In genomic region chr2:234135750-234136221, GRCh38 we compare ENCODE assay signal across 8 cellular contexts.
DNase-seq lines count a peak whose midpoint lies in the region; ATAC-seq and TF ChIP-seq lines count a peak whose summit lies in the region.

No MANE protein-coding gene starts in this region.

- H3K4me1 ChIP-seq in mucosa of descending colon (ENCODE audit: low read depth): no peaks in the 10 kb centered on the region

- TF ChIP-seq CTCF in mucosa of descending colon (IDR thresholded peaks at IDR 0.05): no peak

- intact Hi-C loops in mucosa of descending colon (cut with DNase I, micrococcal nuclease): loop anchor here (2.0 to 5.0 kb wide), 2 partner anchors 362 to 365 kb away; partner anchors contain the start of gene ARL4C (in 1 of the 2)

- H3K4me3 ChIP-seq in mucosa of descending colon: no peak overlapping the region

- peak; percentile 64 for DNase-seq in DMS153 (lab: John Stamatoyannopoulos, UW)
- DNase-seq in NCI-H774 (lab: John Stamatoyannopoulos, UW): peak; percentile 84
- peak in 2 of 3 experiments; percentile 8 to 10 for DNase-seq in activated CD8-positive, alpha-beta memory T cell treated with anti-CD3 and anti-CD28 coated beads for 48 hours (ENCODE audit: low read depth in 2 of 3, low spot score in 2 of 3)
- DNase-seq in epidermal melanocyte (ENCODE audit: insufficient read length, low spot score): peak; percentile 42
- DNase-seq in mucosa of descending colon: peak; percentile 51 to 68 (median 56)
- DNase-seq in stimulated activated naive CD4-positive, alpha-beta T cell (lab: John Stamatoyannopoulos, UW): peak in 4 of 6 experiments; percentile 16 to 47 (median 36)

- H3K36me3 ChIP-seq in mucosa of descending colon (ENCODE audit: low read depth): no peaks in the 10 kb centered on the region

- H3K9me3 ChIP-seq in mucosa of descending colon: no peaks in the 10 kb centered on the region

- ATAC-seq in HG02798 (IDR thresholded peaks at IDR 0.05; ENCODE audit: poor library complexity, unreplicated experiment) (peak; percentile 57), mucosa of descending colon (peak; percentile 90), HG03457 (IDR thresholded peaks at IDR 0.05; ENCODE audit: unreplicated experiment) (no peak)

Comparison
In these comparisons a context has a peak if more than half of its experiments do, and no peak if none do; other contexts are left out.
1. DNase-seq: peak in every context shown above with its lines; median percentile 84 in NCI-H774; 64 in DMS153; 56 in mucosa of descending colon; 42 in epidermal melanocyte; 36 in stimulated activated naive CD4-positive, alpha-beta T cell; 9 in activated CD8-positive, alpha-beta memory T cell treated with anti-CD3 and anti-CD28 coated beads for 48 hours.